ENCODE assay signal across 8 cellular contexts in genomic region chr10:46106410-46107255, GRCh38.
A peak's percentile ranks its signal among the peaks of the same experiment; 100 is the strongest.
DNase-seq lines count a peak whose midpoint lies in the region; ATAC-seq and TF ChIP-seq lines count a peak whose summit lies in the region.

No MANE protein-coding gene starts in this region.

- peak overlapping the region; percentile 87 for H3K23ac ChIP-seq in neuronal stem cell (ENCODE audit: low read depth, low read length, poor library complexity)

- H4K20me1 ChIP-seq in BLaER1 treated with 17β-estradiol and CSF1 and Interleukin-3, amounts not matched to agents 10 nM and 100 nM, result no peaks in the 10 kb centered on the region

- DNase-seq in NT2/D1 (ENCODE audit: low read depth, low spot score) (no peak), glutamatergic neuron (peak; percentile 73), neuronal stem cell (ENCODE audit: low spot score) (peak; percentile 23), NCI-H524 treated with DMSO at 0.1 percent for 48 hours (lab: John Stamatoyannopoulos, UW) (no peak)
- DNase-seq in activated naive CD4-positive, alpha-beta T cell treated with anti-CD3 and anti-CD28 coated beads, Interleukin-2, amount 50 U/mL, for 72 hours (ENCODE audit: low spot score in 2 of 2), result peak; percentile 67 to 79

- peak overlapping the region; percentile 21 for H3K14ac ChIP-seq in neuronal stem cell (ENCODE audit: low read length)

- peaks cover 0 to 14% (median 6%) of the 10 kb centered on the region in 10 experiments; a peak in 12 of 20 replicates for H3K4me1 ChIP-seq in BLaER1 treated with 17β-estradiol and CSF1 and Interleukin-3, amounts not matched to agents 10 nM and 100 nM
- peaks cover 2% of the 10 kb centered on the region for H3K4me1 ChIP-seq in NT2/D1 (ENCODE audit: insufficient read depth, insufficient read length)
- peaks cover 2 to 3% of the 10 kb centered on the region in 2 donors for H3K4me1 ChIP-seq in neuronal stem cell (ENCODE audit: control insufficient read depth in 2 of 2, insufficient read depth in 1 of 2, low read depth in 1 of 2, low read length in 2 of 2)

- peak overlapping the region; percentile 65 to 73 for H3K27ac Mint-ChIP-seq in activated naive CD4-positive, alpha-beta T cell treated with anti-CD3 and anti-CD28 coated beads, Interleukin-2, amount 50 U/mL, for 72 hours
- H3K27ac Mint-ChIP-seq in glutamatergic neuron (ENCODE audit: unreplicated experiment), result no peak overlapping the region

- no peaks in the 10 kb centered on the region for H3K36me3 ChIP-seq in BLaER1 treated with 17β-estradiol and CSF1 and Interleukin-3, amounts not matched to agents 10 nM and 100 nM
- no peaks in the 10 kb centered on the region for H3K36me3 ChIP-seq in NT2/D1 (ENCODE audit: insufficient read depth, insufficient read length, low read length)
- H3K36me3 ChIP-seq in neuronal stem cell (replicated peaks in 1 of 2; ENCODE audit: control insufficient read depth in 2 of 2, insufficient read depth in 2 of 2, low read length in 2 of 2), result no peaks in the 10 kb centered on the region

- no peak overlapping the region for H2AK5ac ChIP-seq in neuronal stem cell (ENCODE audit: low read depth, low read length)

- no peaks in the 10 kb centered on the region for H3K9me3 Mint-ChIP-seq in activated naive CD4-positive, alpha-beta T cell treated with anti-CD3 and anti-CD28 coated beads, Interleukin-2, amount 50 U/mL, for 72 hours
- peaks cover 10% of the 10 kb centered on the region for H3K9me3 Mint-ChIP-seq in glutamatergic neuron (ENCODE audit: unreplicated experiment)

- no peaks in the 10 kb centered on the region for H3K36me3 Mint-ChIP-seq in activated naive CD4-positive, alpha-beta T cell treated with anti-CD3 and anti-CD28 coated beads, Interleukin-2, amount 50 U/mL, for 72 hours
- H3K36me3 Mint-ChIP-seq in glutamatergic neuron (ENCODE audit: unreplicated experiment), result no peaks in the 10 kb centered on the region

- no CpG with 5 or more reads among the region's 55 CpGs for WGBS in neuronal stem cell (ENCODE audit: extremely low coverage in 2 of 2, insufficient read length in 2 of 2, insufficient replicate concordance in 1 of 2), 2 donors

- H3K9me3 ChIP-seq in BLaER1 treated with 17β-estradiol and CSF1 and Interleukin-3, amounts not matched to agents 10 nM and 100 nM (replicated peaks in 1 of 11), result no peaks in the 10 kb centered on the region
- no peaks in the 10 kb centered on the region for H3K9me3 ChIP-seq in NT2/D1 (ENCODE audit: insufficient read depth, low read length)
- H3K9me3 ChIP-seq in neuronal stem cell (replicated peaks in 1 of 2; ENCODE audit: control insufficient read depth in 2 of 2, insufficient read depth in 1 of 2, low read depth in 1 of 2, low read length in 2 of 2), result no peaks in the 10 kb centered on the region

- peak; percentile 98 for ATAC-seq in GM19035 (IDR thresholded peaks at IDR 0.05; ENCODE audit: unreplicated experiment)
- ATAC-seq in HG03196 (IDR thresholded peaks at IDR 0.05; ENCODE audit: unreplicated experiment), result peak; percentile 71
- ATAC-seq in activated naive CD4-positive, alpha-beta T cell treated with anti-CD3 and anti-CD28 coated beads, Interleukin-2, amount 50 U/mL, for 72 hours, result peak; percentile 97 to 98

- no peak overlapping the region for H4K91ac ChIP-seq in neuronal stem cell (ENCODE audit: low read depth, low read length, poor library complexity)

- H3K4me1 Mint-ChIP-seq in glutamatergic neuron (ENCODE audit: low read depth, unreplicated experiment), result peaks cover 7% of the 10 kb centered on the region

- peaks cover 8% of the 10 kb centered on the region for H3K27me3 Mint-ChIP-seq in glutamatergic neuron (ENCODE audit: unreplicated experiment)

- H2BK120ac ChIP-seq in neuronal stem cell (ENCODE audit: low read depth, low read length), result no peak overlapping the region

- peak overlapping the region in 7 of 11 experiments; percentile 22 to 71 (median 49); a peak in 11 of 22 replicates for H3K27ac ChIP-seq in BLaER1 treated with 17β-estradiol and CSF1 and Interleukin-3, amounts not matched to agents 10 nM and 100 nM
- H3K27ac ChIP-seq in neuronal stem cell (replicated peaks; ENCODE audit: low read length), result no peak overlapping the region

- peak overlapping the region; percentile 93 for H3K4me3 Mint-ChIP-seq in glutamatergic neuron (ENCODE audit: unreplicated experiment)

- TF ChIP-seq CTCF in glutamatergic neuron (IDR thresholded peaks at IDR 0.05; ENCODE audit: partially characterized antibody, unreplicated experiment), result no peak

- peak overlapping the region; percentile 66 to 96 (median 89) for H3K4me2 ChIP-seq in BLaER1 treated with 17β-estradiol and CSF1 and Interleukin-3, amounts not matched to agents 10 nM and 100 nM
- H3K4me2 ChIP-seq in neuronal stem cell (ENCODE audit: insufficient read depth, low read length, poor library complexity, severe bottlenecking), result peak overlapping the region; percentile 77

- H3K18ac ChIP-seq in neuronal stem cell (ENCODE audit: low read length), result peak overlapping the region; percentile 40

- H3K4ac ChIP-seq in neuronal stem cell (ENCODE audit: low read length), result no peak overlapping the region

- no peak overlapping the region for H4K8ac ChIP-seq in neuronal stem cell (ENCODE audit: low read depth, low read length)

- H2BK5ac ChIP-seq in neuronal stem cell (ENCODE audit: low read length), result no peak overlapping the region

- no peak overlapping the region for H2BK12ac ChIP-seq in neuronal stem cell (ENCODE audit: low read length)

- H3K4me3 ChIP-seq in BLaER1 treated with 17β-estradiol and CSF1 and Interleukin-3, amounts not matched to agents 10 nM and 100 nM, result peak overlapping the region; percentile 55 to 74 (median 64)
- H3K4me3 ChIP-seq in NT2/D1 (ENCODE audit: insufficient read length, low read depth) (peak overlapping the region; percentile 64), neuronal stem cell (ENCODE audit: low read length in 2 of 2) (peak overlapping the region; percentile 40 to 70)

- H2BK15ac ChIP-seq in neuronal stem cell (ENCODE audit: low read length), result no peak overlapping the region

- peaks cover 13 to 33% (median 27%) of the 10 kb centered on the region in 11 experiments for H3K27me3 ChIP-seq in BLaER1 treated with 17β-estradiol and CSF1 and Interleukin-3, amounts not matched to agents 10 nM and 100 nM
- H3K27me3 ChIP-seq in NT2/D1 (ENCODE audit: insufficient read depth, insufficient read length) (peaks cover 24% of the 10 kb centered on the region), neuronal stem cell (ENCODE audit: control insufficient read depth in 3 of 3, insufficient read depth in 3 of 3, low read depth in 1 of 3, low read length in 3 of 3) (peaks cover 11 to 29% (median 28%) of the 10 kb centered on the region in 3 experiments)

- peak overlapping the region; percentile 60 to 78 (median 73); a peak in 21 of 22 replicates for H3K9ac ChIP-seq in BLaER1 treated with 17β-estradiol and CSF1 and Interleukin-3, amounts not matched to agents 10 nM and 100 nM
- peak overlapping the region; percentile 76 for H3K9ac ChIP-seq in NT2/D1 (ENCODE audit: insufficient read length, low read depth)
- H3K9ac ChIP-seq in neuronal stem cell (ENCODE audit: low read depth, low read length, poor library complexity), result peak overlapping the region; percentile 81

- H3K79me1 ChIP-seq in neuronal stem cell (ENCODE audit: low read depth, low read length), result no peaks in the 10 kb centered on the region

- H2AFZ ChIP-seq in neuronal stem cell (ENCODE audit: low read length), result peak overlapping the region; percentile 86

Comparison
In these comparisons a context has a peak if more than half of its experiments do, and no peak if none do; other contexts are left out.
1. DNase-seq: peak in activated naive CD4-positive, alpha-beta T cell treated with anti-CD3 and anti-CD28 coated beads, Interleukin-2, amount 50 U/mL, for 72 hours (2 of 2), glutamatergic neuron (single experiment) and neuronal stem cell (single experiment); none in NT2/D1 (single experiment) and NCI-H524 treated with DMSO at 0.1 percent for 48 hours (single experiment).
2. Peak in every context shown above with its lines, with median percentiles within 50 percentile points of each other: H3K4me3 ChIP-seq, H3K9ac ChIP-seq and ATAC-seq.